ENCODE assay signal across 16 cellular contexts in genomic region chr18:9926223-9926894, GRCh38. TPM values are rescaled to one million over a fixed set of nuclear protein-coding genes. Genes with fewer than 3 reads are reported as not detected.
DNase-seq lines count a peak whose midpoint lies in the region; ATAC-seq and TF ChIP-seq lines count a peak whose summit lies in the region.
"Had no signal": no experiment of that assay in that cellular context is flagged by ENCODE, and none has a peak within 500 bp of the region (broad histone marks: within the 10 kb centered on the region; RNA-seq: fewer than 3 reads in every experiment).

No MANE protein-coding gene starts in this region.

- peaks cover 19% of the 10 kb centered on the region for H3K36me3 ChIP-seq in RWPE2 (ENCODE audit: low read depth)

- ATAC-seq in RWPE2 (ENCODE audit: low read depth) (no peak), esophagus mucosa (peak; percentile 23), GM21390 (IDR thresholded peaks at IDR 0.05; ENCODE audit: unreplicated experiment) (no peak), omental fat pad (ENCODE audit: low FRiP score) (no peak)
- peak; percentile 63 for ATAC-seq in stimulated activated effector memory CD8-positive, alpha-beta T cell treated with anti-CD3 and anti-CD28 coated beads, Interleukin-12 subunit alpha, Interleukin-12 subunit beta, amount 100 ng/mL, for 72 hours

- TF ChIP-seq CTCF in RWPE2 (IDR thresholded peaks at IDR 0.05; ENCODE audit: poor library complexity, severe bottlenecking): no peak
- no peak for TF ChIP-seq CTCF in omental fat pad (IDR thresholded peaks at IDR 0.05)

- no peaks in the 10 kb centered on the region for H3K27me3 ChIP-seq in RWPE2 (ENCODE audit: insufficient read depth, poor library complexity, severe bottlenecking)

- H3K9me3 Mint-ChIP-seq in activated CD4-positive, alpha-beta memory T cell treated with anti-CD3 and anti-CD28 coated beads for 36 hours: no peaks in the 10 kb centered on the region
- no peaks in the 10 kb centered on the region for H3K9me3 Mint-ChIP-seq in activated CD4-positive, alpha-beta memory T cell treated with anti-CD3 and anti-CD28 coated beads, Interleukin-2, amount 10 ng/mL, durations not matched to agents 7 days and 5 days
- H3K9me3 Mint-ChIP-seq in stimulated activated effector memory CD8-positive, alpha-beta T cell treated with anti-CD3 and anti-CD28 coated beads, Interleukin-12 subunit alpha, Interleukin-12 subunit beta, amount 100 ng/mL, for 72 hours: no peaks in the 10 kb centered on the region

- no peaks in the 10 kb centered on the region for H3K27me3 Mint-ChIP-seq in activated CD4-positive, alpha-beta memory T cell treated with anti-CD3 and anti-CD28 coated beads for 36 hours
- H3K27me3 Mint-ChIP-seq in activated CD4-positive, alpha-beta memory T cell treated with anti-CD3 and anti-CD28 coated beads, Interleukin-2, amount 10 ng/mL, durations not matched to agents 7 days and 5 days: no peaks in the 10 kb centered on the region

- CTCF ChIA-PET in activated CD4-positive, alpha-beta memory T cell treated with anti-CD3 and anti-CD28 coated beads for 36 hours (lab: Charles Lee): interaction anchor here (0.6 to 1.2 kb wide), 3 partner anchors 24 to 594 kb away, joined by 3 read pairs; no protein-coding TSS in a partner anchor
- CTCF ChIA-PET in activated CD4-positive, alpha-beta memory T cell treated with anti-CD3 and anti-CD28 coated beads, Interleukin-2, amount 10 ng/mL, durations not matched to agents 7 days and 5 days (lab: Charles Lee): no interaction called here

- no peak overlapping the region for H3K4me3 Mint-ChIP-seq in activated CD4-positive, alpha-beta memory T cell treated with anti-CD3 and anti-CD28 coated beads for 36 hours
- H3K4me3 Mint-ChIP-seq in activated CD4-positive, alpha-beta memory T cell treated with anti-CD3 and anti-CD28 coated beads, Interleukin-2, amount 10 ng/mL, durations not matched to agents 7 days and 5 days: no peak overlapping the region
- H3K4me3 Mint-ChIP-seq in stimulated activated effector memory CD8-positive, alpha-beta T cell treated with anti-CD3 and anti-CD28 coated beads, Interleukin-12 subunit alpha, Interleukin-12 subunit beta, amount 100 ng/mL, for 72 hours: no peak overlapping the region

- intact Hi-C loops in activated CD4-positive, alpha-beta memory T cell treated with anti-CD3 and anti-CD28 coated beads for 36 hours (cut with micrococcal nuclease): no loop called here

- POLR2A ChIA-PET in activated CD4-positive, alpha-beta memory T cell treated with anti-CD3 and anti-CD28 coated beads for 36 hours (lab: Charles Lee): interaction anchor here (1.1 to 1.9 kb wide), 2 partner anchors 11 to 13 kb away, joined by 3 to 14 read pairs; partner anchors contain the start of gene VAPA
- POLR2A ChIA-PET in activated CD4-positive, alpha-beta memory T cell treated with anti-CD3 and anti-CD28 coated beads, Interleukin-2, amount 10 ng/mL, durations not matched to agents 7 days and 5 days (lab: Charles Lee): interaction anchor here (0.6 to 1.5 kb wide), 6 partner anchors 11 to 65 kb away, joined by 3 to 7 read pairs (median 4); partner anchors contain the start of gene VAPA

- H3K4me1 Mint-ChIP-seq in activated CD4-positive, alpha-beta memory T cell treated with anti-CD3 and anti-CD28 coated beads for 36 hours (ENCODE audit: low read depth): peaks cover 75% of the 10 kb centered on the region
- H3K4me1 Mint-ChIP-seq in activated CD4-positive, alpha-beta memory T cell treated with anti-CD3 and anti-CD28 coated beads, Interleukin-2, amount 10 ng/mL, durations not matched to agents 7 days and 5 days: peaks cover 44% of the 10 kb centered on the region
- peaks cover 35% of the 10 kb centered on the region for H3K4me1 Mint-ChIP-seq in stimulated activated effector memory CD8-positive, alpha-beta T cell treated with anti-CD3 and anti-CD28 coated beads, Interleukin-12 subunit alpha, Interleukin-12 subunit beta, amount 100 ng/mL, for 72 hours

- peaks cover 89% of the 10 kb centered on the region for H3K4me1 ChIP-seq in RWPE2 (ENCODE audit: insufficient read depth, poor library complexity, severe bottlenecking)

- no peak for DNase-seq in activated CD4-positive, alpha-beta memory T cell treated with anti-CD3 and anti-CD28 coated beads for 36 hours
- no peak for DNase-seq in activated CD4-positive, alpha-beta memory T cell treated with anti-CD3 and anti-CD28 coated beads, Interleukin-2, amount 10 ng/mL, durations not matched to agents 7 days and 5 days
- DNase-seq in RWPE2 (ENCODE audit: low spot score) (no peak), omental fat pad (ENCODE audit: low spot score) (no peak), NCI-H774 (lab: John Stamatoyannopoulos, UW) (no peak)
- no peak for DNase-seq in stimulated activated effector memory CD8-positive, alpha-beta T cell treated with anti-CD3 and anti-CD28 coated beads, Interleukin-12 subunit alpha, Interleukin-12 subunit beta, amount 100 ng/mL, for 72 hours (ENCODE audit: low spot score in 2 of 2)
- DNase-seq: 8988T; activated naive CD4-positive, alpha-beta T cell; GDM1; glutamatergic neuron; NCI-H1436; stimulated activated CD4-positive, alpha-beta T cell treated with anti-CD3 and anti-CD28 coated beads, Interleukin-2, amount 100 ng/mL, for 48 hours; T1000 had no signal

- H3K4me3 ChIP-seq in RWPE2 (ENCODE audit: severe bottlenecking): no peak overlapping the region

- peak overlapping the region; percentile 30 for H3K27ac Mint-ChIP-seq in activated CD4-positive, alpha-beta memory T cell treated with anti-CD3 and anti-CD28 coated beads for 36 hours
- H3K27ac Mint-ChIP-seq in activated CD4-positive, alpha-beta memory T cell treated with anti-CD3 and anti-CD28 coated beads, Interleukin-2, amount 10 ng/mL, durations not matched to agents 7 days and 5 days: no peak overlapping the region
- H3K27ac Mint-ChIP-seq in stimulated activated effector memory CD8-positive, alpha-beta T cell treated with anti-CD3 and anti-CD28 coated beads, Interleukin-12 subunit alpha, Interleukin-12 subunit beta, amount 100 ng/mL, for 72 hours: no peak overlapping the region

- peak overlapping the region; percentile 54 for H3K27ac ChIP-seq in RWPE2 (ENCODE audit: poor library complexity, severe bottlenecking)

- no peaks in the 10 kb centered on the region for H3K9me3 ChIP-seq in RWPE2 (ENCODE audit: severe bottlenecking)

- no peaks in the 10 kb centered on the region for H3K36me3 Mint-ChIP-seq in activated CD4-positive, alpha-beta memory T cell treated with anti-CD3 and anti-CD28 coated beads for 36 hours
- no peaks in the 10 kb centered on the region for H3K36me3 Mint-ChIP-seq in activated CD4-positive, alpha-beta memory T cell treated with anti-CD3 and anti-CD28 coated beads, Interleukin-2, amount 10 ng/mL, durations not matched to agents 7 days and 5 days (ENCODE audit: low read depth)
- no peaks in the 10 kb centered on the region for H3K36me3 Mint-ChIP-seq in stimulated activated effector memory CD8-positive, alpha-beta T cell treated with anti-CD3 and anti-CD28 coated beads, Interleukin-12 subunit alpha, Interleukin-12 subunit beta, amount 100 ng/mL, for 72 hours

RNA-seq across cellular contexts. Expression of gene VAPA, which starts 12.5 kb away (rescaled TPM):
- total RNA-seq in activated CD4-positive, alpha-beta memory T cell treated with anti-CD3 and anti-CD28 coated beads for 36 hours: 100 to 1,000 TPM; 152 to 159 TPM
- total RNA-seq in activated CD4-positive, alpha-beta memory T cell treated with anti-CD3 and anti-CD28 coated beads, Interleukin-2, amount 10 ng/mL, durations not matched to agents 7 days and 5 days: 100 to 1,000 TPM; 132 to 142 TPM
- total RNA-seq in esophagus mucosa: 232 TPM
- total RNA-seq in omental fat pad: 100 to 1,000 TPM; 173 to 345 (median 246) TPM

RNA-seq across cellular contexts. Expression of gene TXNDC2, which starts 40.6 kb away (rescaled TPM):
- total RNA-seq in activated CD4-positive, alpha-beta memory T cell treated with anti-CD3 and anti-CD28 coated beads for 36 hours: not detected
- under 1 TPM in 1 of 2 experiments, not detected in 1; 0.30 TPM for total RNA-seq in activated CD4-positive, alpha-beta memory T cell treated with anti-CD3 and anti-CD28 coated beads, Interleukin-2, amount 10 ng/mL, durations not matched to agents 7 days and 5 days
- total RNA-seq in esophagus mucosa (not detected), omental fat pad (under 1 TPM in 2 of 4 donors, not detected in 2; 0.24 to 0.44 TPM)
- total RNA-seq: cardiac septum had no signal

Comparison
In these comparisons a context has a peak if more than half of its experiments do, and no peak if none do; other contexts are left out.
1. ATAC-seq: peak in esophagus mucosa (single experiment) and stimulated activated effector memory CD8-positive, alpha-beta T cell treated with anti-CD3 and anti-CD28 coated beads, Interleukin-12 subunit alpha, Interleukin-12 subunit beta, amount 100 ng/mL, for 72 hours (single experiment); none in RWPE2 (single experiment), GM21390 (single experiment) and omental fat pad (single experiment).